ENCODE assay signal across 8 cellular contexts in the genomic region with DNA sequence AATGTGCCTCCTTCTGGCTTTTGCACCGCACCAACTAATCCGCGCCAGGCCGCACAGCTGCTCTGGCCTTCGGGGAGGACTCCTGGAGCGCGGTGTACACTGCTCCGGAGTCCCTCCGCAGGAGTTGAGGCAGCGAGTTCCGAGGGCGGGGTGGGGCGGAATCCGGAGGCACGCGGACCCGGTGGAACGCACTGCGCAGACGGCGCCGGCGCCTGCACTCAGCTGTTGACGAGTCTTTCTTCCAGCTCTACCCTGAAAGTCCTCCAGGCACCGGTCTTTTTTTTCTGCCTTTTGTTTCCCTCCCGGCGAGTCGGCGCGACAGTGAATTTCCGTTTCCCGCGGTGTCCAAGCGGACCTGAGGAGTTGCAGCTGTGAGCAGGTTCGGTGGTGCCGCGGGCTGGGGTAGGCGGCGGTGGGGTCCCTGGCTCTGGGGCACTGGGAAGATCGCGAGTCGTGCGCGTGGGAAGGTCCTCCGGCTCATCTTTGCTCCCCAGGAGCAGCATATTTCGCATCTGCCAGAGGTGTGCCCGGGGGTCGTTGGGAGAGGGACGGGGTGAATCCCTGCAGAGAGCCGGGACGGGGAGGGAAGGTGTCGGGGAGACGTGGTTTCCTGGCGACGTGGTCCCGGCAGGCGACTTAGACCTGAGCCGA. TPM values are rescaled to one million over a fixed set of nuclear protein-coding genes. Genes with fewer than 3 reads are reported as not detected.
DNase-seq lines count a peak whose midpoint lies in the region; ATAC-seq and TF ChIP-seq lines count a peak whose summit lies in the region.

No MANE protein-coding gene starts in this region.

- peaks cover 9% of the 10 kb centered on the region for H3K27me3 ChIP-seq in colonic mucosa

- H3K9ac ChIP-seq in colonic mucosa (ENCODE audit: low read depth in 2 of 2, low read length in 2 of 2) = peak overlapping the region in 1 of 2 donors; percentile 62

- intact Hi-C loops in colonic mucosa (cut with DNase I) = no loop called here

- peak; percentile 4 to 85 (median 78) for DNase-seq in NCI-H1417 (lab: John Stamatoyannopoulos, UW)
- no peak for DNase-seq in NCI-H1417 treated with DMSO at 0.1 percent for 48 hours (lab: John Stamatoyannopoulos, UW)
- peak; percentile 14 for DNase-seq in NCI-H1092 (lab: John Stamatoyannopoulos, UW)
- DNase-seq in activated CD4-positive, alpha-beta T cell treated with anti-CD3 and anti-CD28 coated beads for 24 hours (ENCODE audit: low read depth in 2 of 2) = peak; percentile 29 to 48
- DNase-seq in colonic mucosa = peak; percentile 42
- peak; percentile 72 for DNase-seq in left lobe of liver (ENCODE audit: low spot score)
- peak; percentile 66 for DNase-seq in stimulated activated CD4-positive, alpha-beta T cell treated with anti-CD3 and anti-CD28 coated beads, Interleukin-1b, Interleukin-23, amount 100 ng/mL, for 48 hours

- H3K36me3 ChIP-seq in colonic mucosa = no peaks in the 10 kb centered on the region

- H3K4me3 ChIP-seq in colonic mucosa = peak overlapping the region; percentile 41

- peak overlapping the region; percentile 18 for H3K27ac ChIP-seq in colonic mucosa

- no peaks in the 10 kb centered on the region for H3K9me3 ChIP-seq in colonic mucosa

- TF ChIP-seq CTCF in colonic mucosa (IDR thresholded peaks at IDR 0.05) = no peak

- ATAC-seq in left lobe of liver (peak; percentile 95), HG02588 (IDR thresholded peaks at IDR 0.05; ENCODE audit: unreplicated experiment) (no peak)

- H3K4me1 ChIP-seq in colonic mucosa = no peaks in the 10 kb centered on the region

RNA-seq across cellular contexts. Expression of gene SFTPD, which starts 44.1 kb away (rescaled TPM):
- total RNA-seq in colonic mucosa (under 1 TPM; 0.27 to 0.67 TPM), left lobe of liver (0.73 TPM)
